Comparison of ENCODE assay signal across 1 cellular context in the genomic region with DNA sequence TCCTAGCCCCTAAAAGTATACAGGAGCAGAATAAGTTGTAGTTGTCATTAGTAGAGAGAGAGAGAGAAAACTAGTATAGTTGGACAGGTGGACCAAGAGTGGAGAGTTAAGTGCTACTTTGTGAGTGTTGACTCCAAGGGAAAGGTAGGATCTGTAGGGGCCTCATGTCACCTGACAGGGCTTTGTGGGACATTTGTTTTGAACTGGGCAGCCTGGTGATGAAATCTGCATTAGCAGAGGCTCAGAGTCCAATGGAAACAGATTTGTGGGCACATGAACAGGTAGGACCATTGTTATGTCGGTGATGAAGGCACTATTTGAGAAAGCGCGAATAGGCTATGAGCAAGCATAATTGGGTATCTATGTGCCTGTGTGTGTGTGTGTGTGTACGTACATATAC.
A peak's percentile ranks its signal among the peaks of the same experiment; 100 is the strongest.
TF ChIP-seq lines count a peak whose summit lies in the region.

No MANE protein-coding gene starts in this region.

TF ChIP-seq in HepG2, 621 proteins besides CTCF, POLR2A, EP300 and RAD21 (continues in another document):
- TF ChIP-seq, protein P1, sequence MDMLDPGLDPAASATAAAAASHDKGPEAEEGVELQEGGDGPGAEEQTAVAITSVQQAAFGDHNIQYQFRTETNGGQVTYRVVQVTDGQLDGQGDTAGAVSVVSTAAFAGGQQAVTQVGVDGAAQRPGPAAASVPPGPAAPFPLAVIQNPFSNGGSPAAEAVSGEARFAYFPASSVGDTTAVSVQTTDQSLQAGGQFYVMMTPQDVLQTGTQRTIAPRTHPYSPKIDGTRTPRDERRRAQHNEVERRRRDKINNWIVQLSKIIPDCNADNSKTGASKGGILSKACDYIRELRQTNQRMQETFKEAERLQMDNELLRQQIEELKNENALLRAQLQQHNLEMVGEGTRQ (IDR thresholded peaks at IDR 0.05; ENCODE audit: low read depth, low read length) = 0 out of 2 replicates have a peak, but pooled peaks have one; percentile 18
- TF ChIP-seq, protein P1 (CRISPR knock-in tag; IDR thresholded peaks at IDR 0.05; ENCODE audit: borderline replicate concordance) = no peak; the same call in 1 of the 2 replicates
- TF ChIP-seq, protein P2, sequence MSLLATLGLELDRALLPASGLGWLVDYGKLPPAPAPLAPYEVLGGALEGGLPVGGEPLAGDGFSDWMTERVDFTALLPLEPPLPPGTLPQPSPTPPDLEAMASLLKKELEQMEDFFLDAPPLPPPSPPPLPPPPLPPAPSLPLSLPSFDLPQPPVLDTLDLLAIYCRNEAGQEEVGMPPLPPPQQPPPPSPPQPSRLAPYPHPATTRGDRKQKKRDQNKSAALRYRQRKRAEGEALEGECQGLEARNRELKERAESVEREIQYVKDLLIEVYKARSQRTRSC (CRISPR knock-in tag; IDR thresholded peaks at IDR 0.05; ENCODE audit: low read depth) = no peak
- TF ChIP-seq ZNF407 (CRISPR knock-in tag; IDR thresholded peaks at IDR 0.05; ENCODE audit: not compliant biosample characterization) (no peak), SOX5 (CRISPR knock-in tag; IDR thresholded peaks at IDR 0.05; ENCODE audit: borderline replicate concordance) (peak; percentile 78; the same call in 1 of the 2 replicates), RARG (CRISPR knock-in tag; IDR thresholded peaks at IDR 0.05; ENCODE audit: low read depth) (no peak), SOX6 (IDR thresholded peaks at IDR 0.05) (no peak), SOX6 (CRISPR knock-in tag; IDR thresholded peaks at IDR 0.05) (peak; percentile 75), ZNF570 (CRISPR knock-in tag; IDR thresholded peaks at IDR 0.05; ENCODE audit: borderline replicate concordance) (no peak), MTF1 (CRISPR knock-in tag; IDR thresholded peaks at IDR 0.05) (no peak), AKNA (CRISPR knock-in tag; IDR thresholded peaks at IDR 0.05; ENCODE audit: borderline replicate concordance) (no peak), HOXA7 (CRISPR knock-in tag; IDR thresholded peaks at IDR 0.05) (no peak), ZNF484 (CRISPR knock-in tag; IDR thresholded peaks at IDR 0.05; ENCODE audit: borderline replicate concordance, low read depth) (no peak), FOXJ3 (CRISPR knock-in tag; IDR thresholded peaks at IDR 0.05; ENCODE audit: borderline replicate concordance) (no peak), CEBPG (CRISPR knock-in tag; IDR thresholded peaks at IDR 0.05) (peak; percentile 59), ARID2 (CRISPR knock-in tag; IDR thresholded peaks at IDR 0.05; ENCODE audit: borderline replicate concordance) (no peak), HNF4G (IDR thresholded peaks at IDR 0.05; ENCODE audit: borderline replicate concordance, low read depth, low read length) (peak; percentile 45; the same call in 1 of the 2 replicates), HNF4G (CRISPR knock-in tag; IDR thresholded peaks at IDR 0.05; ENCODE audit: borderline replicate concordance, low read depth) (no peak), POLR2G (IDR thresholded peaks at IDR 0.05; ENCODE audit: low read depth, low read length) (no peak), ZNF615 (CRISPR knock-in tag; IDR thresholded peaks at IDR 0.05; ENCODE audit: borderline replicate concordance) (no peak), ZBTB33 (CRISPR knock-in tag; IDR thresholded peaks at IDR 0.05) (0 out of 2 replicates have a peak, but pooled peaks have one; percentile 27), NFYC (CRISPR knock-in tag; IDR thresholded peaks at IDR 0.05) (no peak), ZNF207 (IDR thresholded peaks at IDR 0.05; ENCODE audit: borderline replicate concordance) (no peak), SMC3 (IDR thresholded peaks at IDR 0.05; ENCODE audit: low read length) (no peak), ZNF724P (CRISPR knock-in tag; IDR thresholded peaks at IDR 0.05; ENCODE audit: borderline replicate concordance) (no peak), ZFP62 (CRISPR knock-in tag; IDR thresholded peaks at IDR 0.05) (no peak), HNF4A (CRISPR knock-in tag; IDR thresholded peaks at IDR 0.05) (peak; percentile 87), PHB2 (IDR thresholded peaks at IDR 0.05; ENCODE audit: partially characterized antibody) (no peak)
- TF ChIP-seq, protein P3, sequence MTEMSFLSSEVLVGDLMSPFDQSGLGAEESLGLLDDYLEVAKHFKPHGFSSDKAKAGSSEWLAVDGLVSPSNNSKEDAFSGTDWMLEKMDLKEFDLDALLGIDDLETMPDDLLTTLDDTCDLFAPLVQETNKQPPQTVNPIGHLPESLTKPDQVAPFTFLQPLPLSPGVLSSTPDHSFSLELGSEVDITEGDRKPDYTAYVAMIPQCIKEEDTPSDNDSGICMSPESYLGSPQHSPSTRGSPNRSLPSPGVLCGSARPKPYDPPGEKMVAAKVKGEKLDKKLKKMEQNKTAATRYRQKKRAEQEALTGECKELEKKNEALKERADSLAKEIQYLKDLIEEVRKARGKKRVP (CRISPR knock-in tag; IDR thresholded peaks at IDR 0.05) = peak in 1 of 2 experiments; percentile 48; a peak in 1 of 4 replicates
- TF ChIP-seq, protein P4, sequence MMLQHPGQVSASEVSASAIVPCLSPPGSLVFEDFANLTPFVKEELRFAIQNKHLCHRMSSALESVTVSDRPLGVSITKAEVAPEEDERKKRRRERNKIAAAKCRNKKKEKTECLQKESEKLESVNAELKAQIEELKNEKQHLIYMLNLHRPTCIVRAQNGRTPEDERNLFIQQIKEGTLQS (CRISPR knock-in tag; IDR thresholded peaks at IDR 0.05) = 0 out of 2 replicates have a peak, but pooled peaks have one; percentile 37
